In the genomic region with DNA sequence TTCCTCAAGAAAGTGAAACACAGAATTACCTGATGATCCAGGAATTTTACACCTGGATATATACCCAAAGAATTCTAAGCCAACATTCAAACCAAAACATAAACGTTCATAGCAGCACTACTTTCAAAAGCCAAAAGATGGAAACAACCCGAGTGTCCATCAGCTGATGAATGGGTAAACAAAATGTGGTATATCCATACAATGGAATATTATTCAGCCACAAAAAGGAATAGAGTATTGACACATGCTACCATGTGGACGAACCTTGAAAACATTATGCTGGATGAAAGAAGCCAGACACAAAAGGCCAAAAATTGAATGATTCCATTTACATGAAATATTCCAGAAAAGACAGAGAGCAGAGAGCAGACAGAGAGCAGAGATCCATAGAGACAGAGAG, we compare ENCODE assay signal across 26 cellular contexts. TPM values are rescaled to one million over a fixed set of nuclear protein-coding genes. Genes with fewer than 3 reads are reported as not detected.
DNase-seq lines count a peak whose midpoint lies in the region; ATAC-seq, FAIRE-seq and TF ChIP-seq lines count a peak whose summit lies in the region.
"Had no signal": no experiment of that assay in that cellular context is flagged by ENCODE, and none has a peak within 500 bp of the region (broad histone marks: within the 10 kb centered on the region; RNA-seq: fewer than 3 reads in every experiment).

No MANE protein-coding gene starts in this region.

- no peaks in the 10 kb centered on the region for H3K9me3 ChIP-seq in effector memory CD4-positive, alpha-beta T cell (ENCODE audit: control insufficient read depth, low read length)
- peaks cover 5% of the 10 kb centered on the region for H3K9me3 ChIP-seq in A673 (ENCODE audit: low read depth, low read length, poor library complexity, severe bottlenecking)
- H3K9me3 ChIP-seq: right lobe of liver had no signal

- H3K27ac Mint-ChIP-seq in T-cell: peak overlapping the region; percentile 94 to 95
- H3K27ac Mint-ChIP-seq in stimulated activated memory B cell treated with anti-CD40 and anti-IgM and Interleukin-4, amounts not matched to agents 10 μg/mL and 1 μg/mL and 100 μg/mL, for 72 hours: peak overlapping the region; percentile 87
- H3K27ac Mint-ChIP-seq: nephron had no signal

- H3K36me3 ChIP-seq in effector memory CD4-positive, alpha-beta T cell (ENCODE audit: control insufficient read depth, insufficient read depth, low read length): peaks cover 14% of the 10 kb centered on the region
- H3K36me3 ChIP-seq in A673 (ENCODE audit: insufficient read depth, low read length, poor library complexity, severe bottlenecking): peaks cover 35% of the 10 kb centered on the region

- no peak for FAIRE-seq in GM12891 (lab: Jason Lieb, UNC)
- FAIRE-seq: astrocyte, G401.6, urothelium cell line had no signal

- no TSS peak for BruUV-seq in A673 (replicated peaks; lab: Mats Ljungman, UMichigan)

- peaks cover 70% of the 10 kb centered on the region for H3K4me1 Mint-ChIP-seq in activated T-cell treated with anti-CD3 and anti-CD28 coated beads, Interleukin-2, amount 50 U/mL, for 4 hours (ENCODE audit: low read depth)
- H3K4me1 Mint-ChIP-seq in T-cell: peaks cover 76 to 93% (median 89%) of the 10 kb centered on the region in 3 donors
- H3K4me1 Mint-ChIP-seq in stimulated activated memory B cell treated with anti-CD40 and anti-IgM and Interleukin-4, amounts not matched to agents 10 μg/mL and 1 μg/mL and 100 μg/mL, for 72 hours: peaks cover 75% of the 10 kb centered on the region
- H3K4me1 Mint-ChIP-seq: nephron had no signal

- peaks cover 4% of the 10 kb centered on the region for H3K9me3 Mint-ChIP-seq in activated T-cell treated with anti-CD3 and anti-CD28 coated beads, Interleukin-2, amount 50 U/mL, for 4 hours
- peaks cover 3 to 4% (median 4%) of the 10 kb centered on the region in 3 donors for H3K9me3 Mint-ChIP-seq in T-cell
- H3K9me3 Mint-ChIP-seq in stimulated activated memory B cell treated with anti-CD40 and anti-IgM and Interleukin-4, amounts not matched to agents 10 μg/mL and 1 μg/mL and 100 μg/mL, for 72 hours: peaks cover 3% of the 10 kb centered on the region

- H3K4me3 Mint-ChIP-seq in activated T-cell treated with anti-CD3 and anti-CD28 coated beads, Interleukin-2, amount 50 U/mL, for 4 hours: peak overlapping the region; percentile 63
- H3K4me3 Mint-ChIP-seq in T-cell: peak overlapping the region in 1 of 3 donors; percentile 42
- no peak overlapping the region for H3K4me3 Mint-ChIP-seq in stimulated activated memory B cell treated with anti-CD40 and anti-IgM and Interleukin-4, amounts not matched to agents 10 μg/mL and 1 μg/mL and 100 μg/mL, for 72 hours
- H3K4me3 Mint-ChIP-seq: CD14-positive monocyte, nephron had no signal

- ATAC-seq in activated T-cell treated with anti-CD3 and anti-CD28 coated beads, Interleukin-2, amount 50 U/mL, for 4 hours: no peak
- no peak for ATAC-seq in T-cell (replicated peaks in 1 of 4)
- ATAC-seq in stimulated activated memory B cell treated with anti-CD40 and anti-IgM and Interleukin-4, amounts not matched to agents 10 μg/mL and 1 μg/mL and 100 μg/mL, for 72 hours: no peak
- ATAC-seq: HCT116, left lobe of liver, right lobe of liver had no signal

- H3K27me3 ChIP-seq in effector memory CD4-positive, alpha-beta T cell (replicated peaks; ENCODE audit: control insufficient read depth, insufficient read depth, low read length, poor library complexity, severe bottlenecking): no peaks in the 10 kb centered on the region
- H3K27me3 ChIP-seq in A673 (replicated peaks; ENCODE audit: insufficient read depth, low read depth, low read length, poor library complexity): no peaks in the 10 kb centered on the region
- H3K27me3 ChIP-seq: right lobe of liver had no signal

- no peak for DNase-seq in activated T-cell treated with anti-CD3 and anti-CD28 coated beads, Interleukin-2, amount 50 U/mL, for 4 hours
- no peak for DNase-seq in activated T-cell treated with anti-CD3 and anti-CD28 coated beads, Interleukin-2, amount 50 U/mL, for 1 hour
- DNase-seq in T-cell: no peak
- DNase-seq in effector memory CD4-positive, alpha-beta T cell: no peak
- no peak for DNase-seq in A673 (ENCODE audit: low spot score)
- DNase-seq in GM12891 (ENCODE audit: insufficient read length, low spot score): no peak
- no peak for DNase-seq in NCI-H526 (lab: John Stamatoyannopoulos, UW)
- DNase-seq: ACHN; activated CD8-positive, alpha-beta memory T cell treated with anti-CD3 and anti-CD28 coated beads, Interleukin-2, amount 50 U/mL, for 4 hours; activated naive CD4-positive, alpha-beta T cell treated with Interleukin-2 at 50 U/mL for 16 hours; erythroblast; foreskin fibroblast; NCI-H146; NCI-H69; right lobe of liver; substantia nigra; SW 1271 had no signal

- TF ChIP-seq POLR2A in GM12891 (IDR thresholded peaks at IDR 0.05; ENCODE audit: low read depth, low read length): no peak

- H3K36me3 Mint-ChIP-seq in activated T-cell treated with anti-CD3 and anti-CD28 coated beads, Interleukin-2, amount 50 U/mL, for 4 hours (ENCODE audit: insufficient read depth): peaks cover 52% of the 10 kb centered on the region
- peaks cover 65% of the 10 kb centered on the region for H3K36me3 Mint-ChIP-seq in T-cell
- peaks cover 67% of the 10 kb centered on the region for H3K36me3 Mint-ChIP-seq in stimulated activated memory B cell treated with anti-CD40 and anti-IgM and Interleukin-4, amounts not matched to agents 10 μg/mL and 1 μg/mL and 100 μg/mL, for 72 hours

- intact Hi-C loops in A673 (cut with micrococcal nuclease; ENCODE audit: unreplicated experiment): no loop called here

- H3K4me1 ChIP-seq in effector memory CD4-positive, alpha-beta T cell (ENCODE audit: control insufficient read depth, insufficient read depth, low read length, poor library complexity, severe bottlenecking): peaks cover 25% of the 10 kb centered on the region
- peaks cover 18% of the 10 kb centered on the region for H3K4me1 ChIP-seq in A673 (ENCODE audit: insufficient read depth, low read length, poor library complexity, severe bottlenecking)
- H3K4me1 ChIP-seq: parathyroid adenoma had no signal

- CTCF ChIA-PET in T-cell (lab: Charles Lee): no interaction called here
- CTCF ChIA-PET in A673 (lab: Charles Lee): no interaction called here

- peak overlapping the region; percentile 52 for H3K27ac ChIP-seq in effector memory CD4-positive, alpha-beta T cell (ENCODE audit: insufficient read depth, low read length, poor library complexity, severe bottlenecking)
- no peak overlapping the region for H3K27ac ChIP-seq in A673 (ENCODE audit: low read depth, low read length, poor library complexity, severe bottlenecking)
- H3K27ac ChIP-seq: parathyroid adenoma, right lobe of liver had no signal

- no peaks in the 10 kb centered on the region for H3K27me3 Mint-ChIP-seq in activated T-cell treated with anti-CD3 and anti-CD28 coated beads, Interleukin-2, amount 50 U/mL, for 4 hours (ENCODE audit: low read depth)
- no peaks in the 10 kb centered on the region for H3K27me3 Mint-ChIP-seq in T-cell
- no peaks in the 10 kb centered on the region for H3K27me3 Mint-ChIP-seq in stimulated activated memory B cell treated with anti-CD40 and anti-IgM and Interleukin-4, amounts not matched to agents 10 μg/mL and 1 μg/mL and 100 μg/mL, for 72 hours

- POLR2A ChIA-PET in T-cell (lab: Charles Lee): no interaction called here
- POLR2A ChIA-PET in A673 (lab: Charles Lee; ENCODE audit: low non-redundant PET): no interaction called here

- H3K4me3 ChIP-seq in effector memory CD4-positive, alpha-beta T cell (ENCODE audit: insufficient read depth, low read depth, low read length, poor library complexity, severe bottlenecking): no peak overlapping the region
- H3K4me3 ChIP-seq in A673 (ENCODE audit: low read depth, low read length, poor library complexity, severe bottlenecking): no peak overlapping the region
- H3K4me3 ChIP-seq: right lobe of liver had no signal

- no peak for TF ChIP-seq CTCF in A673 (conservative IDR thresholded peaks at IDR 0.05; ENCODE audit: low read depth, low read length)

TF ChIP-seq in GM12891, 5 proteins besides CTCF, POLR2A, EP300 and RAD21:
- TF ChIP-seq POU2F2 (IDR thresholded peaks at IDR 0.05; ENCODE audit: low read depth, low read length): no peak
- no peak for TF ChIP-seq SPI1 (IDR thresholded peaks at IDR 0.05; ENCODE audit: low read depth, low read length)
- TF ChIP-seq PAX5 (IDR thresholded peaks at IDR 0.05; ENCODE audit: insufficient read depth, low read length, severe bottlenecking): no peak
- TF ChIP-seq POLR2AphosphoS5 (IDR thresholded peaks at IDR 0.05; ENCODE audit: low read depth, low read length): no peak
- no peak for TF ChIP-seq TAF1 (IDR thresholded peaks at IDR 0.05; ENCODE audit: low read depth, low read length)

RNA-seq across cellular contexts. Expression of a gene that starts 52.0 kb away (rescaled TPM):
- total RNA-seq in activated T-cell treated with anti-CD3 and anti-CD28 coated beads, Interleukin-2, amount 50 U/mL, for 4 hours: 10 to 100 TPM; 29.3 to 37.4 (median 32.8) TPM
- total RNA-seq in T-cell: 10 to 100 TPM; 45.5 to 73.4 (median 59.1) TPM
- 27.5 and 28.2 TPM in 2 replicates for total RNA-seq in A673 (2021)
- polyA plus RNA-seq in GM12891 (2012; ENCODE audit: low read depth, missing spikeins): 53.8 TPM
